Comparison of ENCODE assay signal across 7 cellular contexts in the genomic region with DNA sequence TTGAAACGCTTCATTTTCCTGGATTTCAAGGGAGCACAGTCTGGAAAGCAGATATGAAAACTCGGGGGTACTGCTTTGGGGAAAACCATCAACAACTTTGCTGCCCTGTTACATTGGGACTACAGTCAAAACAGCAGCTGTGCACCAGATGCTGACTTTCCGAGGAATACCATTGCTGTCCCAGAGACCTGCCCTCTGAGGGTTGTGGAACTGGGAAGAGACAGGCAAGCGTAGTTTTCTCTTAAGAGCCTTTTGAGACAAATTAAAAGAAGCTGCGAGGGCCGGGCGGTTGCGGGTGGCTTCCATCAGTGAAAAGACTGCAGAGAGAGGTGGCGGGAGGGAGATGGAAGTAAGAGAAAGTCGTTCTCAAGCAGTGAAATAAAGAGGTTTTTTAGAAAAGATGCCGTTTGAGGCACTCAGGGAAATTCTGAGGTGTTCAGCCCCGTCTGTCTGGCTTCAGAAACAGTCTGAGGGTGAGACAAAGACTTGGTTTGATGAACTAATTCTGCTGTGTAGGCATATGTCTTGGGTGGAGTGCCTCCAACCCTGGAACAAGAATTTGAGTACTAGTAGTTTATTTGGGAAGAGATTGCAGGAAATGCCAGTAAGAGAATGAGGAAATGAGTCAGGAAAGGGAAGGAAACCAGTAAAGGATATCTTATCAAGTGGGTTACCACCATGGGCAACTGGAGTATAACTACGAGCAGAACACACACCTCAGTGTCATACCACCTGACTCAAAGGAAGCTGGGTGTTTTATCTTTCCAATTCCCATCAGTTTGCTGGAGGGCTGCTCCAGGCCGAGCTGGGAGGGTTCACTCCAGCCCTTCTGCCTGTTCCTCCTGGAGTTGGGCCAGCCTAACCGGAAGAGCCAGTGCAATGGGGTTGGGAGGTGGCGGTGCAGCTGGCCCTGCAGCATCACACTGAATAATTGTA.
DNase-seq lines count a peak whose midpoint lies in the region; ATAC-seq, FAIRE-seq and TF ChIP-seq lines count a peak whose summit lies in the region.

No MANE protein-coding gene starts in this region.

- H3K4me3 Mint-ChIP-seq in astrocyte (ENCODE audit: unreplicated experiment) = no peak overlapping the region

- H4K20me1 ChIP-seq in astrocyte (ENCODE audit: insufficient read depth, low read length) = no peaks in the 10 kb centered on the region

- DNase-seq in astrocyte (ENCODE audit: low read depth) (peak; percentile 50), left lobe of liver (ENCODE audit: low spot score) (no peak), substantia nigra (lab: John Stamatoyannopoulos, UW) (peak in 23 of 49 donors; percentile 6 to 64 (median 23)), RKO (ENCODE audit: low spot score) (no peak), HTR-8/SVneo (ENCODE audit: insufficient read length, low spot score) (no peak), SW480 (ENCODE audit: low spot score) (no peak)

- no peak overlapping the region for H2AFZ ChIP-seq in astrocyte (ENCODE audit: low read depth, low read length)

- H3K27ac Mint-ChIP-seq in astrocyte (ENCODE audit: unreplicated experiment) = peak overlapping the region; percentile 95

- H3K4me1 Mint-ChIP-seq in astrocyte (ENCODE audit: low read depth, unreplicated experiment) = peaks cover 39% of the 10 kb centered on the region

- H3K27ac ChIP-seq in HUES48 (ENCODE audit: low read depth, low read length) (peak overlapping the region; percentile 32), astrocyte (ENCODE audit: low read depth, low read length) (peak overlapping the region; percentile 52), substantia nigra (ENCODE audit: low read depth, low read length, poor library complexity, severe bottlenecking) (peak overlapping the region; percentile 81)

- H3K36me3 ChIP-seq in HUES48 (ENCODE audit: control insufficient read depth, insufficient read depth, low read length) (peaks cover 17% of the 10 kb centered on the region), astrocyte (ENCODE audit: insufficient read depth, low read length) (peaks cover 38% of the 10 kb centered on the region)

- peak; percentile 66 for ATAC-seq in left lobe of liver

- peak overlapping the region; percentile 62 for H3K4me2 ChIP-seq in astrocyte (ENCODE audit: low read length)

- H3K9me3 ChIP-seq in HUES48 (ENCODE audit: control insufficient read depth, insufficient read depth, low read length) = no peaks in the 10 kb centered on the region
- H3K9me3 ChIP-seq in astrocyte (ENCODE audit: insufficient read depth, low read depth, low read length) = no peaks in the 10 kb centered on the region

- H3K4me1 ChIP-seq in HUES48 (ENCODE audit: control insufficient read depth, insufficient read depth, low read length) (peaks cover 20% of the 10 kb centered on the region), astrocyte (ENCODE audit: insufficient read depth, low read length) (peaks cover 22% of the 10 kb centered on the region)

- H3K27me3 ChIP-seq in HUES48 (ENCODE audit: control insufficient read depth, insufficient read depth, low read length) (no peaks in the 10 kb centered on the region), astrocyte (ENCODE audit: insufficient read depth, low read length) (no peaks in the 10 kb centered on the region)

- H3K9ac ChIP-seq in HUES48 (ENCODE audit: low read depth, low read length) (no peak overlapping the region), astrocyte (ENCODE audit: low read length) (peak overlapping the region; percentile 34)

- no peaks in the 10 kb centered on the region for H3K9me3 Mint-ChIP-seq in astrocyte (ENCODE audit: unreplicated experiment)

- TF ChIP-seq CTCF in astrocyte (IDR thresholded peaks at IDR 0.05; ENCODE audit: insufficient read depth, low read depth, low read length) = no peak

- H3K27me3 Mint-ChIP-seq in astrocyte (ENCODE audit: low read depth, unreplicated experiment) = no peaks in the 10 kb centered on the region

- H3K79me2 ChIP-seq in astrocyte (ENCODE audit: insufficient read depth, low read length) = peaks cover 52% of the 10 kb centered on the region

- H3K4me3 ChIP-seq in HUES48 (ENCODE audit: low read depth, low read length) = no peak overlapping the region
- no peak overlapping the region for H3K4me3 ChIP-seq in astrocyte (ENCODE audit: insufficient read depth, low read depth, low read length)

- peaks cover 22% of the 10 kb centered on the region for H3K36me3 Mint-ChIP-seq in astrocyte (ENCODE audit: low read depth, unreplicated experiment)

- FAIRE-seq in astrocyte (lab: Jason Lieb, UNC) (no peak), HTR-8/SVneo (lab: Jason Lieb, UNC) (no peak)
